8 cellular contexts compared by ENCODE assay signal in the genomic region with DNA sequence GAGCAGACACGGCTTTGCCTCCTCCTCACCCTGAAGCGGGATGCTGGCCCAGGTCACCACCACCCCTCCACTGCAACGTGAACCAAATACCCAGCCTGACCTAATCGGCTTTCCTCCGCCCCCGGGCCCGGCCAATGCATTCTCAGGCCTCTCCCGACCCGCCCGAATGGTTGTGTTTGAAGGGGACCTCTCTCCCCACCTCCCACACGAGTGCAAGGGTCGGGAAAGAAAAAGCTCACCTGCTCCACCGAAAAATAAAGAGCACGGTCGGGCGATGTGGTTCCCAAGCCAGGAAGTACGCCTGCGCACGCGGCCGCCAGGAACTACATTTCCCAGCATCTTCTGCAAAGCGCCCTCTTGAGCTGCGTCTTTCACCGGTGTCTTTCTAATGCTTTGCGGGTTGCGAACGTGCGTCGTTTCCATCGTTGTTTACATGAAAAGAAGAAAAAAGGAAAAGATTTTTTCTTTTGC. TPM values are rescaled to one million over a fixed set of nuclear protein-coding genes. Genes with fewer than 3 reads are reported as not detected.
DNase-seq lines count a peak whose midpoint lies in the region; ATAC-seq and TF ChIP-seq lines count a peak whose summit lies in the region.

A gene (minus strand): TSS at position 282 of the 471 bp plus-strand sequence.

- H3K4me3 ChIP-seq in parathyroid adenoma (ENCODE audit: low read depth, low read length) = peak within 1 kb of the TSS; percentile 58
- H3K4me3 ChIP-seq in vagina = peak within 1 kb of the TSS; percentile 30 to 48
- peak within 1 kb of the TSS in 1 of 4 donors; percentile 33 for H3K4me3 ChIP-seq in tibial nerve

- H3K9me3 ChIP-seq in parathyroid adenoma (ENCODE audit: control insufficient read depth, low read length) (no peaks in the 10 kb centered on the region), vagina (no peaks in the 10 kb centered on the region), tibial nerve (peaks cover 0 to 88% (median 21%) of the 10 kb centered on the region in 4 donors)

- no peaks in the 10 kb centered on the region for H3K27me3 ChIP-seq in parathyroid adenoma (ENCODE audit: control insufficient read depth, insufficient read depth, low read length)
- no peaks in the 10 kb centered on the region for H3K27me3 ChIP-seq in vagina
- no peaks in the 10 kb centered on the region for H3K27me3 ChIP-seq in tibial nerve

- H3K36me3 Mint-ChIP-seq in activated naive CD8-positive, alpha-beta T cell treated with anti-CD3 and anti-CD28 coated beads, Interleukin-2, amount 50 U/mL, for 24 hours (ENCODE audit: low read depth) = peaks cover 12% of the 10 kb centered on the region

- DNase-seq in DMS79 treated with DMSO at 0.1 percent for 48 hours (lab: John Stamatoyannopoulos, UW) (peak; percentile 85), NCI-H345 treated with DMSO at 0.1 percent for 48 hours (lab: John Stamatoyannopoulos, UW; ENCODE audit: unreplicated experiment) (peak; percentile 27), left cardiac atrium (peak; percentile 73), vagina (ENCODE audit: extremely low spot score in 2 of 2) (no peak), tibial nerve (ENCODE audit: low spot score in 2 of 2) (no peak)
- peak; percentile 24 for DNase-seq in activated naive CD8-positive, alpha-beta T cell treated with anti-CD3 and anti-CD28 coated beads, Interleukin-2, amount 50 U/mL, for 24 hours

- no peak for TF ChIP-seq CTCF in parathyroid adenoma (IDR thresholded peaks at IDR 0.05)
- no peak for TF ChIP-seq CTCF in vagina (IDR thresholded peaks at IDR 0.05)
- no peak for TF ChIP-seq CTCF in tibial nerve (IDR thresholded peaks at IDR 0.05)

- H3K4me1 Mint-ChIP-seq in activated naive CD8-positive, alpha-beta T cell treated with anti-CD3 and anti-CD28 coated beads, Interleukin-2, amount 50 U/mL, for 24 hours = no peaks in the 10 kb centered on the region

- TF ChIP-seq EP300 in tibial nerve (IDR thresholded peaks at IDR 0.05) = no peak

- H3K9ac ChIP-seq in parathyroid adenoma = no peak within 1 kb of the TSS

- no peak for TF ChIP-seq POLR2A in vagina (IDR thresholded peaks at IDR 0.05)
- TF ChIP-seq POLR2A in tibial nerve (IDR thresholded peaks at IDR 0.05) = no peak

- H3K27ac Mint-ChIP-seq in activated naive CD8-positive, alpha-beta T cell treated with anti-CD3 and anti-CD28 coated beads, Interleukin-2, amount 50 U/mL, for 24 hours = no peak within 1 kb of the TSS

- intact Hi-C loops in left cardiac atrium (cut with DNase I) = no loop called here
- intact Hi-C loops in vagina (cut with DNase I) = no loop called here

- WGBS in tibial nerve, 2 donors = 2 to 4% methylated on average over 30 of the region's 30 CpGs

- peak within 1 kb of the TSS; percentile 86 for H3K4me2 ChIP-seq in parathyroid adenoma (ENCODE audit: low read length)

- no peak within 1 kb of the TSS for H3K27ac ChIP-seq in parathyroid adenoma
- no peak within 1 kb of the TSS for H3K27ac ChIP-seq in vagina
- H3K27ac ChIP-seq in tibial nerve = no peak within 1 kb of the TSS

- peaks cover 74% of the 10 kb centered on the region for H3K9me3 Mint-ChIP-seq in activated naive CD8-positive, alpha-beta T cell treated with anti-CD3 and anti-CD28 coated beads, Interleukin-2, amount 50 U/mL, for 24 hours

- no peak within 1 kb of the TSS for H2AFZ ChIP-seq in parathyroid adenoma

- peak within 1 kb of the TSS; percentile 64 for H3K4me3 Mint-ChIP-seq in activated naive CD8-positive, alpha-beta T cell treated with anti-CD3 and anti-CD28 coated beads, Interleukin-2, amount 50 U/mL, for 24 hours

- H3K79me2 ChIP-seq in parathyroid adenoma = no peaks in the 10 kb centered on the region

- ATAC-seq in activated naive CD8-positive, alpha-beta T cell treated with anti-CD3 and anti-CD28 coated beads, Interleukin-2, amount 50 U/mL, for 24 hours = no peak
- ATAC-seq in left cardiac atrium = peak; percentile 77 to 84
- no peak for ATAC-seq in GM18502 (IDR thresholded peaks at IDR 0.05; ENCODE audit: poor library complexity, unreplicated experiment)

- no peaks in the 10 kb centered on the region for H3K36me3 ChIP-seq in parathyroid adenoma (ENCODE audit: control insufficient read depth, insufficient read depth, low read length)
- no peaks in the 10 kb centered on the region for H3K36me3 ChIP-seq in vagina
- peaks cover 0 to 54% (median 0%) of the 10 kb centered on the region in 3 donors for H3K36me3 ChIP-seq in tibial nerve

- peaks cover 32% of the 10 kb centered on the region for H3K27me3 Mint-ChIP-seq in activated naive CD8-positive, alpha-beta T cell treated with anti-CD3 and anti-CD28 coated beads, Interleukin-2, amount 50 U/mL, for 24 hours

- H3K4me1 ChIP-seq in parathyroid adenoma (no peaks in the 10 kb centered on the region), vagina (no peaks in the 10 kb centered on the region), tibial nerve (no peaks in the 10 kb centered on the region)

RNA-seq across cellular contexts. Expression of the gene that starts here (rescaled TPM):
- total RNA-seq in left cardiac atrium (1 to 10 TPM; 2.8 to 6.0 TPM), vagina (0.98 TPM), tibial nerve (1 to 10 TPM in 2 of 4 donors, under 1 TPM in 2; 0.84 to 2.4 (median 1.1) TPM)

Comparison
In these comparisons a context has a peak if more than half of its experiments do, and no peak if none do; other contexts are left out.
1. DNase-seq: peak in DMS79 treated with DMSO at 0.1 percent for 48 hours (single experiment), NCI-H345 treated with DMSO at 0.1 percent for 48 hours (single experiment), activated naive CD8-positive, alpha-beta T cell treated with anti-CD3 and anti-CD28 coated beads, Interleukin-2, amount 50 U/mL, for 24 hours (single experiment) and left cardiac atrium (single experiment); none in vagina (0 of 2) and tibial nerve (0 of 2).
2. ATAC-seq: peak in left cardiac atrium (2 of 2); none in activated naive CD8-positive, alpha-beta T cell treated with anti-CD3 and anti-CD28 coated beads, Interleukin-2, amount 50 U/mL, for 24 hours (single experiment) and GM18502 (single experiment).